ENCODE assay signal across 1 cellular context in genomic region chr20:17508756-17509155, GRCh38.
TF ChIP-seq lines count a peak whose summit lies in the region.

No MANE protein-coding gene starts in this region.

TF ChIP-seq in HepG2, 621 proteins besides CTCF, POLR2A, EP300 and RAD21:
- peak; percentile 39 for TF ChIP-seq MNT (IDR thresholded peaks at IDR 0.05)
- no peak for TF ChIP-seq IKZF1 (IDR thresholded peaks at IDR 0.05)
- TF ChIP-seq ELF3 (CRISPR knock-in tag; IDR thresholded peaks at IDR 0.05), result no peak
- TF ChIP-seq ZNF768 (CRISPR knock-in tag; IDR thresholded peaks at IDR 0.05), result peak; percentile 8; the same call in 1 of the 2 replicates
